In the genomic region with DNA sequence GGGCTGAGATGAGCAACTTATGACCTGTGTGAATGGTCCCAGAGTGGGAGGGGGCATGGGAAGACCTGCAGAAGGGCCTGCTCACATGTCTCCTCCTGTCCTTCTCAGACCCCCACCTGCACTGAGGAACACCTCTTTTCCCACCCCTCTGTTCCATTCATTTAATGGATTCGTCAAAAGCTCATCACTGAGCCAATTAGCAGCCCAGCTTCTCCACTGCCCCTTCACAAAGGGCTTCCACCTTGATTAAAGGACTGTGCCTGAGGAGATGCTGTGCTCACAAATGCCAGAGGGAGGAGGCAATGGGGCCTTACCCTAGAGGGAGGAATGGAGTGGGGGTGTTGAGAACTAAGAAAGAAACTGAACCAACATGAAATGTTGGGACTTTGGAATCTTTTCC, we compare ENCODE assay signal across 20 cellular contexts.
"Had no signal": no experiment of that assay in that cellular context is flagged by ENCODE, and none has a peak within 500 bp of the region (broad histone marks: within the 10 kb centered on the region; RNA-seq: fewer than 3 reads in every experiment).

No MANE protein-coding gene starts in this region.

- DNase-seq: IMR-90, Karpas-422, KG1, MG63, NCI-H1092, NCI-H1105 treated with DMSO at 0.1 percent for 48 hours, NCI-H1417 treated with DMSO at 0.1 percent for 48 hours, NCI-H187, NCI-H2029, NCI-H2081 treated with DMSO at 0.1 percent for 48 hours, NCI-H2171, NCI-H345, NCI-H446 treated with DMSO at 0.1 percent for 48 hours, NCI-H510A treated with DMSO at 0.1 percent for 48 hours, NCI-H526, SHP77, SJCRH30 had no signal

- H3K27me3 ChIP-seq: MG63, SJCRH30 had no signal

- H3K27ac ChIP-seq: RWPE1, SJCRH30 had no signal

- H3K36me3 ChIP-seq: MG63, SJCRH30 had no signal

- ATAC-seq: HepG2, SK-N-SH treated with all-trans-retinoic acid at 6 μM for 48 hours had no signal

- H3K9me3 ChIP-seq: MG63, SJCRH30 had no signal

- H3K4me3 ChIP-seq: MG63, SJCRH30 had no signal
